ENCODE assay signal across 2 cellular contexts in genomic region chr22:49869855-49870712, GRCh38.
TF ChIP-seq lines count a peak whose summit lies in the region.

No MANE protein-coding gene starts in this region.

TF ChIP-seq in GM12891, 5 proteins besides CTCF, POLR2A, EP300 and RAD21:
- TF ChIP-seq SPI1 (IDR thresholded peaks at IDR 0.05; ENCODE audit: low read depth, low read length) (no peak), PAX5 (IDR thresholded peaks at IDR 0.05; ENCODE audit: insufficient read depth, low read length, severe bottlenecking) (no peak), POLR2AphosphoS5 (IDR thresholded peaks at IDR 0.05; ENCODE audit: low read depth, low read length) (no peak)

TF ChIP-seq in WTC11, 78 proteins besides CTCF, POLR2A, EP300 and RAD21:
- TF ChIP-seq GTF2I (CRISPR knock-in tag; conservative IDR thresholded peaks at IDR 0.05) (0 out of 2 replicates have a peak, but pooled peaks have one; percentile 9), ELF4 (CRISPR knock-in tag; IDR thresholded peaks at IDR 0.05; ENCODE audit: low read depth) (no peak)
